In the genomic region with DNA sequence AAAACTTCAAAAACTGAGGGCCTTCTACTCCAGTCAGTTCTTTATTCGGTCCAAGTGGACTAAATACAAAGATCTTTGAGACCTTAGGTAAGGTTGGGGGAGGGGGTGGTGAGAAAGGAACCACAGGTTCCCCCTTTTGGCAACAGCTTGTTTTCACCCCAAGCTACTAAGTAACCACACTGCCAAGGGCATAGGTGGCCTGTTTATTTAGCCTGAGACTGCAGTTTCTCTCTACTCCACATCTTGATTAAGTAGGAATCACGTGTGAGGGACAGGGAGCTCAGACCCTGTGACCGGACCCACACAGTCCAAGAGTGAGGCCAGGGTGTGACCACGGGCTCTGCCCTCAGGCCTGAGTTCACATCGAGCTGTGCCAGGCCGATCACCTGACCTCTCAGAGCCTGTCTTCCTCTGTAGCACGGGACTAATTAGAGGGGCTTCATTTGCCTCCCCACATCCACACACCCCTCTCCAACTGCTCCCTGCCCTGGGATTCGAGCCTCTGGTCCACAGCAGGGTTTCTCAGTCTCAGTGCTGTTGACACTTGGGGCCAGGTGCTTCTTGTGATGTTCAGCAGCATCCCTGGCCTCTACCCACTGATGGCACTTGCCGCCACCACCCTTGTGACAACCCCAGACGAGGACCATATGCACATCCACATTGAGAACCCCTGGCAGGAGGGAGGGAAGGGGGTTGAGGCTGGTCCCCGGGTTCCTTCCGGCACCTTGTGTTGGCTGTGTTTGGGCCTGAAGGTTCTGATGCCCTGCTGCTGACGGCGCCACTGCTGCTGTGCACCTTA, we compare ENCODE assay signal across 9 cellular contexts. TPM values are rescaled to one million over a fixed set of nuclear protein-coding genes. Genes with fewer than 3 reads are reported as not detected.
DNase-seq lines count a peak whose midpoint lies in the region; ATAC-seq, FAIRE-seq and TF ChIP-seq lines count a peak whose summit lies in the region.
"Had no signal": no experiment of that assay in that cellular context is flagged by ENCODE, and none has a peak within 500 bp of the region (broad histone marks: within the 10 kb centered on the region; RNA-seq: fewer than 3 reads in every experiment).

No MANE protein-coding gene starts in this region.

- H3K4me3 Mint-ChIP-seq in activated naive CD8-positive, alpha-beta T cell, result peak overlapping the region; percentile 7
- no peak overlapping the region for H3K4me3 Mint-ChIP-seq in activated naive CD8-positive, alpha-beta T cell treated with anti-CD3 and anti-CD28 coated beads for 36 hours
- no peak overlapping the region for H3K4me3 Mint-ChIP-seq in type B pancreatic cell

- H3K27me3 Mint-ChIP-seq in activated naive CD8-positive, alpha-beta T cell, result no peaks in the 10 kb centered on the region
- no peaks in the 10 kb centered on the region for H3K27me3 Mint-ChIP-seq in activated naive CD8-positive, alpha-beta T cell treated with anti-CD3 and anti-CD28 coated beads for 36 hours
- H3K27me3 Mint-ChIP-seq in type B pancreatic cell, result no peaks in the 10 kb centered on the region

- H3K9ac ChIP-seq in SK-N-MC (ENCODE audit: insufficient read length) (no peak overlapping the region), kidney (ENCODE audit: low read length in 2 of 2) (peak overlapping the region in 1 of 2 donors; percentile 22)

- no peak for FAIRE-seq in kidney (lab: Jason Lieb, UNC)

- intact Hi-C loops in kidney (cut with DNase I), result no loop called here

- H3K9me3 ChIP-seq in SK-N-MC (ENCODE audit: low read depth, low read length) (no peaks in the 10 kb centered on the region), kidney (ENCODE audit: control insufficient read depth in 1 of 2, low read length in 2 of 2) (no peaks in the 10 kb centered on the region)

- no peak overlapping the region for H3K4me3 ChIP-seq in SK-N-MC
- no peak overlapping the region for H3K4me3 ChIP-seq in kidney (ENCODE audit: low read length in 2 of 2)
- H3K4me3 ChIP-seq: smooth muscle cell had no signal

- TF ChIP-seq CTCF in kidney (IDR thresholded peaks at IDR 0.05; ENCODE audit: borderline replicate concordance, extremely low read depth, insufficient read depth) (no peak), type B pancreatic cell (conservative IDR thresholded peaks at IDR 0.05) (no peak)

- peak overlapping the region; percentile 15; the same call in 1 of the 2 replicates for H3K27ac ChIP-seq in SK-N-MC
- peak overlapping the region; percentile 69 to 79 for H3K27ac ChIP-seq in kidney (ENCODE audit: low read depth in 2 of 2, low read length in 2 of 2)

- ATAC-seq in GM19023 (IDR thresholded peaks at IDR 0.05; ENCODE audit: unreplicated experiment), result no peak
- ATAC-seq in HG02970 (IDR thresholded peaks at IDR 0.05; ENCODE audit: low FRiP score, unreplicated experiment), result no peak

- no peak for DNase-seq in activated naive CD8-positive, alpha-beta T cell treated with anti-CD3 and anti-CD28 coated beads for 36 hours
- DNase-seq in SK-N-MC (ENCODE audit: low read depth, low spot score) (no peak), kidney (peak; percentile 86), type B pancreatic cell (ENCODE audit: extremely low spot score, unreplicated experiment) (no peak), superior temporal gyrus (ENCODE audit: extremely low spot score) (no peak)

- H3K27ac Mint-ChIP-seq in activated naive CD8-positive, alpha-beta T cell, result peak overlapping the region; percentile 66
- H3K27ac Mint-ChIP-seq in activated naive CD8-positive, alpha-beta T cell treated with anti-CD3 and anti-CD28 coated beads for 36 hours, result no peak overlapping the region
- H3K27ac Mint-ChIP-seq in type B pancreatic cell, result peak overlapping the region; percentile 50

- H3K36me3 ChIP-seq in SK-N-MC (ENCODE audit: insufficient read depth, low read length) (peaks cover 22% of the 10 kb centered on the region), kidney (ENCODE audit: control insufficient read depth in 1 of 2, insufficient read depth in 2 of 2, low read length in 2 of 2) (peaks cover 11 to 12% of the 10 kb centered on the region in 2 donors)

- H3K36me3 Mint-ChIP-seq in activated naive CD8-positive, alpha-beta T cell, result peaks cover 17% of the 10 kb centered on the region
- peaks cover 32% of the 10 kb centered on the region for H3K36me3 Mint-ChIP-seq in activated naive CD8-positive, alpha-beta T cell treated with anti-CD3 and anti-CD28 coated beads for 36 hours
- H3K36me3 Mint-ChIP-seq in type B pancreatic cell, result peaks cover 23% of the 10 kb centered on the region

- no peaks in the 10 kb centered on the region for H3K9me3 Mint-ChIP-seq in activated naive CD8-positive, alpha-beta T cell (ENCODE audit: low read depth)
- no peaks in the 10 kb centered on the region for H3K9me3 Mint-ChIP-seq in activated naive CD8-positive, alpha-beta T cell treated with anti-CD3 and anti-CD28 coated beads for 36 hours
- H3K9me3 Mint-ChIP-seq in type B pancreatic cell, result no peaks in the 10 kb centered on the region

- peaks cover 18 to 27% of the 10 kb centered on the region in 2 donors for H3K4me1 ChIP-seq in kidney (ENCODE audit: control insufficient read depth in 1 of 2, insufficient read depth in 1 of 2, low read depth in 1 of 2, low read length in 2 of 2)

- H3K4me1 Mint-ChIP-seq in activated naive CD8-positive, alpha-beta T cell (ENCODE audit: low read depth), result peaks cover 47% of the 10 kb centered on the region
- H3K4me1 Mint-ChIP-seq in activated naive CD8-positive, alpha-beta T cell treated with anti-CD3 and anti-CD28 coated beads for 36 hours, result peaks cover 33% of the 10 kb centered on the region
- H3K4me1 Mint-ChIP-seq in type B pancreatic cell (ENCODE audit: unreplicated experiment), result peaks cover 12% of the 10 kb centered on the region

RNA-seq across cellular contexts. Expression of gene ST6GALNAC2, which starts 17.8 kb away (rescaled TPM):
- not detected for total RNA-seq in activated naive CD8-positive, alpha-beta T cell treated with anti-CD3 and anti-CD28 coated beads for 36 hours
- total RNA-seq in kidney (28.6 TPM), type B pancreatic cell (ENCODE audit: low replicate concordance) (4.3 and 10.4 TPM in 2 replicates)
- 6.5 TPM for polyA plus RNA-seq in kidney (ENCODE audit: insufficient read depth, low read depth, low replicate concordance)

RNA-seq across cellular contexts. Expression of gene PRCD, which starts 28.0 kb away (rescaled TPM):
- under 1 TPM; 0.36 to 0.66 TPM for total RNA-seq in activated naive CD8-positive, alpha-beta T cell treated with anti-CD3 and anti-CD28 coated beads for 36 hours
- 2.2 TPM for total RNA-seq in kidney
- not detected for polyA plus RNA-seq in kidney (ENCODE audit: insufficient read depth, low read depth, low replicate concordance)
- total RNA-seq in type B pancreatic cell (ENCODE audit: low replicate concordance), result 0.33 and 3.3 TPM in 2 replicates

RNA-seq across cellular contexts. Expression of gene CYGB, which starts 30.3 kb away (rescaled TPM):
- total RNA-seq in activated naive CD8-positive, alpha-beta T cell treated with anti-CD3 and anti-CD28 coated beads for 36 hours, result under 1 TPM; 0.33 to 0.62 TPM
- total RNA-seq in kidney (12.6 TPM), type B pancreatic cell (ENCODE audit: low replicate concordance) (2.5 and 10.0 TPM in 2 replicates)
- 6.7 TPM for polyA plus RNA-seq in kidney (ENCODE audit: insufficient read depth, low read depth, low replicate concordance)
